In genomic region chr9:114156658-114157421, GRCh38 we compare ENCODE assay signal across 9 cellular contexts. TPM values are rescaled to one million over a fixed set of nuclear protein-coding genes. Genes with fewer than 3 reads are reported as not detected.
DNase-seq lines count a peak whose midpoint lies in the region; ATAC-seq and TF ChIP-seq lines count a peak whose summit lies in the region.
"Had no signal": no experiment of that assay in that cellular context is flagged by ENCODE, and none has a peak within 500 bp of the region (broad histone marks: within the 10 kb centered on the region; RNA-seq: fewer than 3 reads in every experiment).

No MANE protein-coding gene starts in this region.

- H3K27me3 ChIP-seq in GM23338 (ENCODE audit: insufficient read depth) = peaks cover 42% of the 10 kb centered on the region
- peaks cover 32% of the 10 kb centered on the region for H3K27me3 ChIP-seq in colonic mucosa

- H3K27me3 Mint-ChIP-seq in GM23338 (ENCODE audit: insufficient read depth, low read depth, poor library complexity) (peaks cover 47% of the 10 kb centered on the region), T-cell (peaks cover 24 to 43% of the 10 kb centered on the region in 2 donors)

- H3K4me2 ChIP-seq in GM23338 = peak overlapping the region; percentile 100

- peaks cover 32% of the 10 kb centered on the region for H3K4me1 ChIP-seq in GM23338 (ENCODE audit: insufficient read depth)
- no peaks in the 10 kb centered on the region for H3K4me1 ChIP-seq in colonic mucosa

- peak in 1 of 2 experiments; percentile 32; a peak in 2 of 4 replicates for TF ChIP-seq CTCF in GM23338 (conservative IDR thresholded peaks at IDR 0.05; ENCODE audit: low read depth in 2 of 2)
- no peak for TF ChIP-seq CTCF in colonic mucosa (IDR thresholded peaks at IDR 0.05)

- H3K9me2 ChIP-seq in GM23338 (ENCODE audit: insufficient read depth) = no peaks in the 10 kb centered on the region

- no peaks in the 10 kb centered on the region; the same call in 1 of the 3 replicates for H3K9me3 Mint-ChIP-seq in GM23338
- H3K9me3 Mint-ChIP-seq in T-cell = no peaks in the 10 kb centered on the region

- H3K4me3 Mint-ChIP-seq in GM23338 = peak overlapping the region; percentile 85
- peak overlapping the region; percentile 82 to 92 (median 85) for H3K4me3 Mint-ChIP-seq in T-cell

- peaks cover 31% of the 10 kb centered on the region for H3K4me1 Mint-ChIP-seq in GM23338
- peaks cover 18 to 25% (median 19%) of the 10 kb centered on the region in 3 donors for H3K4me1 Mint-ChIP-seq in T-cell

- H3K27ac Mint-ChIP-seq in GM23338 (no peak overlapping the region), T-cell (peak overlapping the region; percentile 27 to 73)

- H3K9me3 ChIP-seq in colonic mucosa = no peaks in the 10 kb centered on the region

- intact Hi-C loops in colonic mucosa (cut with DNase I) = loop anchor here (5.0 kb wide), 1 partner anchor 135 kb away; no protein-coding TSS in a partner anchor

- H3K36me3 ChIP-seq in GM23338 (ENCODE audit: insufficient read depth) (no peaks in the 10 kb centered on the region), colonic mucosa (no peaks in the 10 kb centered on the region)

- H2AFZ ChIP-seq in GM23338 = 0 out of 2 replicates have a peak overlapping the region, but pooled peaks have one; percentile 14

- POLR2A ChIA-PET in T-cell (lab: Charles Lee) = no interaction called here

- CTCF ChIA-PET in T-cell (lab: Charles Lee) = interaction anchor here in 1 of 2 donors (0.5 kb wide), 1 partner anchor 239 kb away, joined by 4 read pairs; no protein-coding TSS in a partner anchor

- DNase-seq in GM23338 (ENCODE audit: low spot score) (peak; percentile 63), T-cell (peak in 3 of 34 experiments; percentile 4 to 16 (median 8)), colonic mucosa (peak; percentile 43), left lobe of liver (ENCODE audit: low spot score) (peak; percentile 79), GDM1 (lab: John Stamatoyannopoulos, UW) (no peak)
- peak; percentile 22 to 50 for DNase-seq in stimulated activated CD4-positive, alpha-beta T cell treated with anti-CD3 and anti-CD28 coated beads, Interleukin-4, amount 100 ng/mL, for 4 hours

- H3F3A ChIP-seq in GM23338 (replicated peaks; ENCODE audit: low read depth) = no peaks in the 10 kb centered on the region

- H3K9ac ChIP-seq in colonic mucosa (ENCODE audit: low read depth in 2 of 2, low read length in 2 of 2) = peak overlapping the region; percentile 24 to 32

- ATAC-seq in GM23338 = peak; percentile 53
- peak; percentile 5 to 39 (median 26) for ATAC-seq in T-cell (replicated peaks in 1 of 4)
- ATAC-seq in left lobe of liver = peak; percentile 75
- no peak for ATAC-seq in HG03095 (IDR thresholded peaks at IDR 0.05; ENCODE audit: unreplicated experiment)
- no peak for ATAC-seq in GM18520 (IDR thresholded peaks at IDR 0.05; ENCODE audit: unreplicated experiment)

- H3K36me3 Mint-ChIP-seq in GM23338 (ENCODE audit: low read depth) (peaks cover 3% of the 10 kb centered on the region; the same call in 1 of the 3 replicates), T-cell (no peaks in the 10 kb centered on the region)

- peaks cover 19% of the 10 kb centered on the region for H4K20me1 ChIP-seq in GM23338 (replicated peaks; ENCODE audit: insufficient read depth)

- peaks cover 30% of the 10 kb centered on the region for H3K79me2 ChIP-seq in GM23338 (replicated peaks; ENCODE audit: insufficient read depth)

- H3K27ac ChIP-seq in GM23338 (ENCODE audit: low read depth) (no peak overlapping the region), colonic mucosa (peak overlapping the region; percentile 32)

- H3K4me3 ChIP-seq in GM23338 (peak overlapping the region; percentile 84), colonic mucosa (peak overlapping the region; percentile 42)

TF ChIP-seq in GM23338, 12 proteins besides CTCF, POLR2A, EP300 and RAD21:
- no peak for TF ChIP-seq REST (IDR thresholded peaks at IDR 0.05; ENCODE audit: unreplicated experiment)
- TF ChIP-seq EZH2 (IDR thresholded peaks at IDR 0.05; ENCODE audit: low read depth, unreplicated experiment) = peak; percentile 24

RNA-seq across cellular contexts. Expression of gene COL27A1, which starts 1.5 kb away (rescaled TPM):
- total RNA-seq in GM23338 (2014; rRNA removed; shearing (Covaris generic)) = 12.9 and 18.0 TPM in 2 replicates
- polyA plus RNA-seq in GM23338 (2016; fragmentation: Nextera tagmentation; extraction: Ambion mirVana) = 8.6 and 10.5 TPM in 2 replicates
- total RNA-seq in T-cell (1 to 10 TPM in 2 of 5 donors, under 1 TPM in 3; 0.53 to 1.7 (median 0.95) TPM), colonic mucosa (1 to 10 TPM; 2.9 to 4.2 TPM), left lobe of liver (51.0 TPM)

RNA-seq across cellular contexts. Expression of gene KIF12, which starts 57.7 kb away (rescaled TPM):
- total RNA-seq in GM23338 (2014; rRNA removed; shearing (Covaris generic)) = 0.58 and 4.3 TPM in 2 replicates
- polyA plus RNA-seq in GM23338 (2016; fragmentation: Nextera tagmentation; extraction: Ambion mirVana) = 4.2 and 4.7 TPM in 2 replicates
- total RNA-seq in T-cell = under 1 TPM in 1 of 5 donors, not detected in 4; 0.10 TPM
- total RNA-seq in colonic mucosa = 10 to 100 TPM; 27.2 to 33.8 TPM
- 18.5 TPM for total RNA-seq in left lobe of liver
- total RNA-seq: subcutaneous adipose tissue had no signal

Comparison
In these comparisons a context has a peak if more than half of its experiments do, and no peak if none do; other contexts are left out.
1. ATAC-seq: peak in GM23338 (single experiment), T-cell (4 of 4) and left lobe of liver (single experiment); none in HG03095 (single experiment) and GM18520 (single experiment).